4 cellular contexts compared by ENCODE assay signal in the genomic region with DNA sequence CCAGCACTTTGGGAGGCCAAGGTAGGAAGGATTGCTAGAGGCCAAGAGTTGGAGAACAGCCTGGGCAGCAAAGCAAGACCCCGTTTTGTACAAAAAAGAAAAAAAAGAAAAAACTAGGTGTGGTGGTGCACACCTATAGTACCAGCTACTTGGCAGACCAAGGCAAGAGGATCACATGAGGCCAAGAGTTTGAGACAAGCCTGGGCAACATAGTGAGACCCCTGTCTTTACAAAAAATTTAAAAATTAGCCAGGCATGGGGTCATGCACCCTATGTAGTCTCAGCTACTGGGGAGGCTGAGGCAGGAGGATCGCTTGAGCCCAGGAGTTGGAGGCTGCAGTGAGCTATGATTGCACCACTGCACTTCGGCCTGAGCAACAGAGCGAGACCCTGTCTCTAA. TPM values are rescaled to one million over a fixed set of nuclear protein-coding genes. Genes with fewer than 3 reads are reported as not detected.
"Had no signal": no experiment of that assay in that cellular context is flagged by ENCODE, and none has a peak within 500 bp of the region (broad histone marks: within the 10 kb centered on the region; RNA-seq: fewer than 3 reads in every experiment).

No MANE protein-coding gene starts in this region.

RNA-seq across cellular contexts. Expression of a gene that starts 26.7 kb away (rescaled TPM):
- total RNA-seq: activated CD8-positive, alpha-beta memory T cell treated with anti-CD3 and anti-CD28 coated beads for 36 hours; osteocyte; pulmonary artery endothelial cell had no signal
- polyA plus RNA-seq: keratinocyte had no signal
